ENCODE assay signal across 8 cellular contexts in genomic region chr2:230411484-230412368, GRCh38. TPM values are rescaled to one million over a fixed set of nuclear protein-coding genes. Genes with fewer than 3 reads are reported as not detected.
DNase-seq lines count a peak whose midpoint lies in the region; ATAC-seq and TF ChIP-seq lines count a peak whose summit lies in the region.

No MANE protein-coding gene starts in this region.

- no peaks in the 10 kb centered on the region for H4K20me1 ChIP-seq in GM23338 (replicated peaks; ENCODE audit: insufficient read depth)

- H3K79me2 ChIP-seq in GM23338 (replicated peaks; ENCODE audit: insufficient read depth): no peaks in the 10 kb centered on the region

- peak overlapping the region; percentile 98 for H2AFZ ChIP-seq in GM23338

- peaks cover under 1% of the 10 kb centered on the region for H3K9me2 ChIP-seq in GM23338 (ENCODE audit: insufficient read depth)

- H3K9me3 Mint-ChIP-seq in GM23338: no peaks in the 10 kb centered on the region; the same call in 2 of the 3 replicates

- H3K27me3 Mint-ChIP-seq in GM23338 (ENCODE audit: insufficient read depth, low read depth, poor library complexity): peaks cover 26% of the 10 kb centered on the region

- H3K9me3 ChIP-seq in iPS-20b (ENCODE audit: insufficient read depth, low read depth, low read length) (no peaks in the 10 kb centered on the region), skeletal muscle tissue (ENCODE audit: control insufficient read depth in 3 of 3, low read length in 3 of 3) (no peaks in the 10 kb centered on the region)

- H3K4me3 Mint-ChIP-seq in GM23338: peak overlapping the region; percentile 88

- ATAC-seq in GM23338: peak; percentile 91

- DNase-seq in GM12864 (ENCODE audit: low read depth): peak; percentile 53
- peak; percentile 59 for DNase-seq in GM23338 (ENCODE audit: low spot score)
- no peak for DNase-seq in LNCaP clone FGC (ENCODE audit: low read depth)
- peak; percentile 29 for DNase-seq in T1000 (lab: John Stamatoyannopoulos, UW)
- peak; percentile 44 to 56 for DNase-seq in T47D (ENCODE audit: low read depth in 1 of 2, low spot score in 1 of 2)
- DNase-seq in middle frontal gyrus (ENCODE audit: extremely low spot score, low spot score): no peak

- H3K4me3 ChIP-seq in GM12864 (ENCODE audit: low read depth, low read length) (peak overlapping the region; percentile 77), GM23338 (peak overlapping the region; percentile 75), LNCaP clone FGC (ENCODE audit: low read depth, low read length) (peak overlapping the region; percentile 59), iPS-20b (ENCODE audit: low read length) (peak overlapping the region; percentile 77), skeletal muscle tissue (ENCODE audit: low read length in 3 of 3) (peak overlapping the region; percentile 93 to 95 (median 93))

- H3F3A ChIP-seq in GM23338 (replicated peaks; ENCODE audit: low read depth): no peaks in the 10 kb centered on the region

- H3K4me1 ChIP-seq in GM23338 (ENCODE audit: insufficient read depth): no peaks in the 10 kb centered on the region
- no peaks in the 10 kb centered on the region; the same call in 1 of the 2 replicates for H3K4me1 ChIP-seq in iPS-20b (ENCODE audit: insufficient read depth, low read length)
- peaks cover 25 to 39% (median 33%) of the 10 kb centered on the region in 3 donors for H3K4me1 ChIP-seq in skeletal muscle tissue (ENCODE audit: control insufficient read depth in 3 of 3, insufficient read depth in 3 of 3, low read length in 3 of 3)

- H3K27me3 ChIP-seq in GM23338 (ENCODE audit: insufficient read depth): peaks cover 20% of the 10 kb centered on the region
- peaks cover 36% of the 10 kb centered on the region for H3K27me3 ChIP-seq in iPS-20b (ENCODE audit: insufficient read depth, low read length)
- no peaks in the 10 kb centered on the region for H3K27me3 ChIP-seq in skeletal muscle tissue (ENCODE audit: control insufficient read depth in 3 of 3, insufficient read depth in 3 of 3, low read length in 3 of 3)

- TF ChIP-seq CTCF in GM12864 (IDR thresholded peaks at IDR 0.05; ENCODE audit: low read depth, low read length, missing control alignments): no peak
- TF ChIP-seq CTCF in GM23338 (conservative IDR thresholded peaks at IDR 0.05; ENCODE audit: low read depth in 2 of 2): no peak
- no peak for TF ChIP-seq CTCF in LNCaP clone FGC (IDR thresholded peaks at IDR 0.05; ENCODE audit: control insufficient read depth, extremely low read depth, insufficient read depth)

- H3K9ac ChIP-seq in iPS-20b (ENCODE audit: low read depth, low read length): peak overlapping the region; percentile 59
- peak overlapping the region; percentile 74 to 92 (median 88) for H3K9ac ChIP-seq in skeletal muscle tissue (ENCODE audit: low read depth in 1 of 3, low read length in 3 of 3)

- in situ Hi-C loops in T47D (cut with HindIII; ENCODE audit: low pct_unique_long_range_greater_than_20kb, low sequenced_read_pairs): no loop called here

- H3K27ac Mint-ChIP-seq in GM23338: no peak overlapping the region

- H3K27ac ChIP-seq in GM23338 (ENCODE audit: low read depth): no peak overlapping the region
- no peak overlapping the region for H3K27ac ChIP-seq in iPS-20b (ENCODE audit: low read length)
- peak overlapping the region; percentile 88 for H3K27ac ChIP-seq in skeletal muscle tissue (ENCODE audit: low read depth, low read length)

- H3K36me3 ChIP-seq in GM23338 (ENCODE audit: insufficient read depth) (no peaks in the 10 kb centered on the region), iPS-20b (ENCODE audit: insufficient read depth, low read depth, low read length) (no peaks in the 10 kb centered on the region), skeletal muscle tissue (ENCODE audit: control insufficient read depth in 3 of 3, insufficient read depth in 3 of 3, low read length in 3 of 3) (no peaks in the 10 kb centered on the region)

- no peaks in the 10 kb centered on the region for H3K36me3 Mint-ChIP-seq in GM23338 (ENCODE audit: low read depth)

- peaks cover 7% of the 10 kb centered on the region; the same call in 2 of the 3 replicates for H3K4me1 Mint-ChIP-seq in GM23338

- peak overlapping the region; percentile 88 for H3K4me2 ChIP-seq in GM23338

TF ChIP-seq in GM23338, 12 proteins besides CTCF, POLR2A, EP300 and RAD21:
- TF ChIP-seq CREB1 (CRISPR knock-in tag; IDR thresholded peaks at IDR 0.05; ENCODE audit: low read depth) (no peak), POLR2AphosphoS5 (IDR thresholded peaks at IDR 0.05; ENCODE audit: low read depth) (peak; percentile 14; the same call in 1 of the 2 replicates)
TF ChIP-seq in GM23338: peak in this region for 1.

RNA-seq across cellular contexts. Expression of gene SP100, which starts 4.3 kb away (rescaled TPM):
- total RNA-seq in GM23338 (2014; rRNA removed; shearing (Covaris generic)): 0.73 TPM in 1 of 2 replicates, not detected in the other
- polyA plus RNA-seq in GM23338 (2016; fragmentation: Nextera tagmentation; extraction: Ambion mirVana): 0.44 and 0.47 TPM in 2 replicates
- 24.0 TPM for total RNA-seq in skeletal muscle tissue

Comparison
In these comparisons a context has a peak if more than half of its experiments do, and no peak if none do; other contexts are left out.
1. DNase-seq: peak in GM12864 (single experiment), GM23338 (single experiment), T1000 (single experiment) and T47D (2 of 2); none in LNCaP clone FGC (single experiment) and middle frontal gyrus (single experiment).
2. RNA of gene SP100, which starts 4.3 kb away (total RNA-seq): 24.0 TPM in skeletal muscle tissue (single experiment); 0.73 TPM in GM23338; every median in the first group is over 10 times any median in the second.
3. Peak in every context shown above with its lines, with median percentiles within 50 percentile points of each other: H3K4me3 ChIP-seq.